ENCODE assay signal across 1 cellular context in genomic region chr1:1430114-1430982, GRCh38.
TF ChIP-seq lines count a peak whose summit lies in the region.

No MANE protein-coding gene starts in this region.

TF ChIP-seq in HepG2, 621 proteins besides CTCF, POLR2A, EP300 and RAD21 (continued from another document and continues in another):
- TF ChIP-seq FUBP1 (CRISPR knock-in tag; IDR thresholded peaks at IDR 0.05; ENCODE audit: borderline replicate concordance) (no peak), SP4 (CRISPR knock-in tag; IDR thresholded peaks at IDR 0.05) (peak; percentile 63), ZNF501 (CRISPR knock-in tag; IDR thresholded peaks at IDR 0.05) (peak; percentile 51; the same call in 1 of the 2 replicates), AHDC1 (CRISPR knock-in tag; IDR thresholded peaks at IDR 0.05; ENCODE audit: borderline replicate concordance) (peak; percentile 40; the same call in 1 of the 2 replicates), KAT8 (CRISPR knock-in tag; IDR thresholded peaks at IDR 0.05) (0 out of 2 replicates have a peak, but pooled peaks have one; percentile 1), SSRP1 (CRISPR knock-in tag; IDR thresholded peaks at IDR 0.05) (no peak), ZNF337 (CRISPR knock-in tag; IDR thresholded peaks at IDR 0.05; ENCODE audit: borderline replicate concordance, low read depth) (peak; percentile 78; the same call in 1 of the 2 replicates), ZNF772 (CRISPR knock-in tag; IDR thresholded peaks at IDR 0.05) (peak; percentile 57; the same call in 1 of the 2 replicates), PPARG (CRISPR knock-in tag; conservative IDR thresholded peaks at IDR 0.05) (0 out of 2 replicates have a peak, but pooled peaks have one; percentile 18), NFKBIZ (CRISPR knock-in tag; IDR thresholded peaks at IDR 0.05) (0 out of 2 replicates have a peak, but pooled peaks have one; percentile 30), MIXL1 (CRISPR knock-in tag; IDR thresholded peaks at IDR 0.05) (no peak), ZNF550 (CRISPR knock-in tag; IDR thresholded peaks at IDR 0.05; ENCODE audit: borderline replicate concordance) (peak; percentile 53; the same call in 1 of the 2 replicates), ZGPAT (CRISPR knock-in tag; IDR thresholded peaks at IDR 0.05) (peak; percentile 82; the same call in 1 of the 2 replicates), SIX1 (CRISPR knock-in tag; IDR thresholded peaks at IDR 0.05; ENCODE audit: borderline replicate concordance) (no peak), CENPBD1 (CRISPR knock-in tag; IDR thresholded peaks at IDR 0.05; ENCODE audit: borderline replicate concordance, low read depth) (0 out of 2 replicates have a peak, but pooled peaks have one; percentile 59), IRF2 (CRISPR knock-in tag; IDR thresholded peaks at IDR 0.05) (peak; percentile 14; the same call in 1 of the 2 replicates), NR0B2 (CRISPR knock-in tag; IDR thresholded peaks at IDR 0.05) (no peak), ZNF709 (CRISPR knock-in tag; IDR thresholded peaks at IDR 0.05) (no peak), KMT2B (CRISPR knock-in tag; IDR thresholded peaks at IDR 0.05) (peak; percentile 11; the same call in 1 of the 2 replicates), ZNF619 (CRISPR knock-in tag; IDR thresholded peaks at IDR 0.05) (peak; percentile 18; the same call in 1 of the 2 replicates), ZNF782 (CRISPR knock-in tag; IDR thresholded peaks at IDR 0.05; ENCODE audit: borderline replicate concordance) (peak; percentile 20; the same call in 1 of the 2 replicates), NR2F1 (CRISPR knock-in tag; IDR thresholded peaks at IDR 0.05) (peak; percentile 53 to 65; a peak in 3 of 4 replicates), ZFX (CRISPR knock-in tag; IDR thresholded peaks at IDR 0.05; ENCODE audit: low read depth) (peak; percentile 86), PCBP1 (IDR thresholded peaks at IDR 0.05; ENCODE audit: borderline replicate concordance, low read depth, low read length) (peak; percentile 94), ZNF691 (CRISPR knock-in tag; IDR thresholded peaks at IDR 0.05; ENCODE audit: borderline replicate concordance, low read depth) (0 out of 2 replicates have a peak, but pooled peaks have one; percentile 18), DR1 (CRISPR knock-in tag; IDR thresholded peaks at IDR 0.05) (0 out of 2 replicates have a peak, but pooled peaks have one; percentile 35), ZNF574 (CRISPR knock-in tag; IDR thresholded peaks at IDR 0.05) (peak; percentile 20), ZNF878 (CRISPR knock-in tag; IDR thresholded peaks at IDR 0.05) (no peak), MAFG (CRISPR knock-in tag; IDR thresholded peaks at IDR 0.05) (no peak), ZMYM2 (CRISPR knock-in tag; IDR thresholded peaks at IDR 0.05) (peak; percentile 5; the same call in 1 of the 2 replicates), HOXA9 (CRISPR knock-in tag; IDR thresholded peaks at IDR 0.05; ENCODE audit: borderline replicate concordance) (peak; percentile 52; the same call in 1 of the 2 replicates), ESRRA (CRISPR knock-in tag; IDR thresholded peaks at IDR 0.05; ENCODE audit: low read depth) (peak; percentile 60; the same call in 1 of the 2 replicates), SOX5 (CRISPR knock-in tag; IDR thresholded peaks at IDR 0.05; ENCODE audit: borderline replicate concordance) (0 out of 2 replicates have a peak, but pooled peaks have one; percentile 29), ZNF556 (CRISPR knock-in tag; IDR thresholded peaks at IDR 0.05; ENCODE audit: borderline replicate concordance) (peak; percentile 40; the same call in 1 of the 2 replicates), THAP11 (CRISPR knock-in tag; IDR thresholded peaks at IDR 0.05) (peak; percentile 48), RELA (CRISPR knock-in tag; IDR thresholded peaks at IDR 0.05) (peak; percentile 72; the same call in 1 of the 2 replicates), FOXM1 (CRISPR knock-in tag; IDR thresholded peaks at IDR 0.05) (no peak), KDM2A (CRISPR knock-in tag; IDR thresholded peaks at IDR 0.05; ENCODE audit: borderline replicate concordance, low read depth) (peak; percentile 95; the same call in 1 of the 2 replicates), KAT7 (CRISPR knock-in tag; IDR thresholded peaks at IDR 0.05; ENCODE audit: borderline replicate concordance) (peak; percentile 53; the same call in 1 of the 2 replicates), ZFP36 (IDR thresholded peaks at IDR 0.05; ENCODE audit: borderline replicate concordance, low read depth, low read length, partially characterized antibody) (no peak), ZNF891 (CRISPR knock-in tag; IDR thresholded peaks at IDR 0.05) (peak; percentile 1; the same call in 1 of the 2 replicates), ZFY (CRISPR knock-in tag; IDR thresholded peaks at IDR 0.05) (peak; percentile 79), SMAD1 (CRISPR knock-in tag; IDR thresholded peaks at IDR 0.05; ENCODE audit: borderline replicate concordance, low read depth) (no peak), TAF1 (CRISPR knock-in tag; IDR thresholded peaks at IDR 0.05) (peak; percentile 58; the same call in 1 of the 2 replicates), ZSCAN29 (CRISPR knock-in tag; conservative IDR thresholded peaks at IDR 0.05) (0 out of 2 replicates have a peak, but pooled peaks have one; percentile 28), ZNF788 (CRISPR knock-in tag; IDR thresholded peaks at IDR 0.05; ENCODE audit: borderline replicate concordance) (0 out of 2 replicates have a peak, but pooled peaks have one; percentile 39)
